Comparison of ENCODE assay signal across 32 cellular contexts in the genomic region with DNA sequence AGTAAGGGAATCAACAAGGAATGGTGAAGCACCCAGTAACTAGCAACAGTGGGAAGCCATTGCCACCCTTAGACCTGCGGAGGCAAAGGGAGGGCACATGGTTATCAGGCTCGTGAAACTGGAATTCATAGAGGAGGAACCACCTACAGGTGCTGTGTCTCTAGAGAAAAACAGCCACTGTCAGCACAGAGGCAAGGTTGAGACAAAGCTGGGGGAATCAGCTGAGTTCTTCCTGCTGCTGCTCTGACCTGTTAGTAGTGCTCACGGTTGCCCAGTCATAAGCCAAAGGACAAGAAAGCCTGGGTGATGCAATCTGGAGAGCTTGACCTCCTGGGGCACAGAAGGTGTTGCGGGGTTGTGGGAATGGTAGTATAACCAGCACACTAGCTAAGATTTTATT.
DNase-seq lines count a peak whose midpoint lies in the region; ATAC-seq and TF ChIP-seq lines count a peak whose summit lies in the region.
"Had no signal": no experiment of that assay in that cellular context is flagged by ENCODE, and none has a peak within 500 bp of the region (broad histone marks: within the 10 kb centered on the region; RNA-seq: fewer than 3 reads in every experiment).

No MANE protein-coding gene starts in this region.

- DNase-seq in GM23338 (ENCODE audit: low spot score) (peak; percentile 39), right lobe of liver (peak in 1 of 3 donors; percentile 35), NCI-H1417 (lab: John Stamatoyannopoulos, UW) (no peak), activated T-cell treated with anti-CD3 and anti-CD28 coated beads for 4 hours (no peak), NCI-H2196 treated with DMSO at 0.1 percent for 48 hours (lab: John Stamatoyannopoulos, UW; ENCODE audit: unreplicated experiment) (no peak)
- DNase-seq: activated CD4-positive, alpha-beta memory T cell treated with anti-CD3 and anti-CD28 coated beads for 36 hours; activated naive CD4-positive, alpha-beta T cell treated with Interleukin-2 at 50 U/mL for 16 hours; adrenal gland; AML-193; CD4-positive, CD25-positive, alpha-beta regulatory T cell; DMS79 treated with DMSO at 0.1 percent for 48 hours; esophagus squamous epithelium; gastrocnemius medialis; HFFc6; left colon; mammary epithelial cell; NCI-H1048; NCI-H187 treated with DMSO at 0.1 percent for 48 hours; NCI-H524 treated with DMSO at 0.1 percent for 48 hours; pancreas; PC-9; Right ventricle myocardium superior; stimulated activated naive CD4-positive, alpha-beta T cell treated with Interleukin-2 at 50 U/mL for 16 hours; T-helper 2 cell had no signal

- 50% methylated on average over 4 of the region's 4 CpGs for WGBS in right lobe of liver (ENCODE audit: insufficient coverage, low coverage, low lambda C conversion rate, missing lambda C conversion rate)

- H3K4me1 ChIP-seq in GM23338 (ENCODE audit: insufficient read depth) (peaks cover 6% of the 10 kb centered on the region; the same call in 1 of the 2 replicates), KMS-11 (ENCODE audit: low read depth, poor library complexity, severe bottlenecking) (peaks cover 66% of the 10 kb centered on the region), right lobe of liver (peaks cover 0 to 17% (median 3%) of the 10 kb centered on the region in 4 donors)
- H3K4me1 ChIP-seq: gastrocnemius medialis, neural progenitor cell had no signal

- TF ChIP-seq CTCF in GM23338 (conservative IDR thresholded peaks at IDR 0.05; ENCODE audit: low read depth in 2 of 2) = no peak
- no peak for TF ChIP-seq CTCF in KMS-11 (conservative IDR thresholded peaks at IDR 0.05; ENCODE audit: low read depth, low read length)
- no peak for TF ChIP-seq CTCF in right lobe of liver (IDR thresholded peaks at IDR 0.05)

- H3K9me3 ChIP-seq in right lobe of liver = no peaks in the 10 kb centered on the region
- H3K9me3 ChIP-seq: adrenal gland, esophagus squamous epithelium, gastrocnemius medialis, pancreas, right atrium auricular region had no signal

- H3K36me3 ChIP-seq in GM23338 (ENCODE audit: insufficient read depth) (no peaks in the 10 kb centered on the region), KMS-11 (ENCODE audit: insufficient read depth) (no peaks in the 10 kb centered on the region), right lobe of liver (no peaks in the 10 kb centered on the region)
- H3K36me3 ChIP-seq: esophagus squamous epithelium, gastrocnemius medialis, neural progenitor cell, pancreas, right atrium auricular region had no signal

- TF ChIP-seq POLR2A in right lobe of liver (IDR thresholded peaks at IDR 0.05) = no peak

- 0 out of 2 replicates have a peak overlapping the region, but pooled peaks have one; percentile 4 for H3K4me3 ChIP-seq in GM23338
- no peak overlapping the region for H3K4me3 ChIP-seq in KMS-11 (IDR thresholded peaks at IDR 0.05; ENCODE audit: insufficient read depth, low read depth, low read length)
- no peak overlapping the region for H3K4me3 ChIP-seq in right lobe of liver
- H3K4me3 ChIP-seq: adrenal gland, esophagus squamous epithelium, gastrocnemius medialis, neural progenitor cell, pancreas, PC-9, right atrium auricular region, smooth muscle cell had no signal

- H3F3A ChIP-seq in GM23338 (replicated peaks; ENCODE audit: low read depth) = no peaks in the 10 kb centered on the region

- H3K9ac ChIP-seq in KMS-11 = no peak overlapping the region
- H3K9ac ChIP-seq: neural progenitor cell had no signal

- no peaks in the 10 kb centered on the region for H3K9me2 ChIP-seq in GM23338 (ENCODE audit: insufficient read depth)

- peak overlapping the region; percentile 91 for H3K27ac Mint-ChIP-seq in GM23338
- H3K27ac Mint-ChIP-seq: activated CD4-positive, alpha-beta memory T cell treated with anti-CD3 and anti-CD28 coated beads for 36 hours; CD4-positive, CD25-positive, alpha-beta regulatory T cell; HFFc6; neural progenitor cell had no signal

- H3K4me2 ChIP-seq in GM23338 = peak overlapping the region; percentile 28
- peak overlapping the region; percentile 30 for H3K4me2 ChIP-seq in KMS-11
- H3K4me2 ChIP-seq: neural progenitor cell, PC-9, smooth muscle cell had no signal

- no peaks in the 10 kb centered on the region for H3K79me2 ChIP-seq in GM23338 (replicated peaks; ENCODE audit: insufficient read depth)
- peaks cover 42% of the 10 kb centered on the region; the same call in 1 of the 2 replicates for H3K79me2 ChIP-seq in KMS-11 (ENCODE audit: insufficient read depth, low read depth)

- intact Hi-C loops in right lobe of liver (cut with DNase I) = no loop called here

- H3K27ac ChIP-seq in GM23338 (ENCODE audit: low read depth) = peak overlapping the region; percentile 46; the same call in 1 of the 2 replicates
- peak overlapping the region; percentile 57 for H3K27ac ChIP-seq in KMS-11
- peak overlapping the region in 2 of 3 donors; percentile 25 to 50 for H3K27ac ChIP-seq in right lobe of liver
- H3K27ac ChIP-seq: adrenal gland, gastrocnemius medialis, neural progenitor cell, pancreas, PC-9, right atrium auricular region had no signal

- H3K27me3 ChIP-seq in GM23338 (ENCODE audit: insufficient read depth) (no peaks in the 10 kb centered on the region), KMS-11 (ENCODE audit: insufficient read depth, low read depth) (no peaks in the 10 kb centered on the region), right lobe of liver (no peaks in the 10 kb centered on the region)
- H3K27me3 ChIP-seq: adrenal gland, esophagus squamous epithelium, gastrocnemius medialis, neural progenitor cell, pancreas, right atrium auricular region had no signal

- no peak overlapping the region for H3K4me3 Mint-ChIP-seq in GM23338
- H3K4me3 Mint-ChIP-seq: activated CD4-positive, alpha-beta memory T cell treated with anti-CD3 and anti-CD28 coated beads for 36 hours; CD4-positive, CD25-positive, alpha-beta regulatory T cell; central memory CD8-positive, alpha-beta T cell; HFFc6; neural progenitor cell had no signal

- peaks cover 5% of the 10 kb centered on the region; the same call in 2 of the 3 replicates for H3K9me3 Mint-ChIP-seq in GM23338
- H3K9me3 Mint-ChIP-seq: activated CD4-positive, alpha-beta memory T cell treated with anti-CD3 and anti-CD28 coated beads for 36 hours; central memory CD8-positive, alpha-beta T cell; HFFc6; neural progenitor cell had no signal

- ATAC-seq in GM23338 (peak; percentile 82), esophagus mucosa (peak; percentile 68), right lobe of liver (peak; percentile 80 to 93 (median 80)), HG03097 (IDR thresholded peaks at IDR 0.05; ENCODE audit: low FRiP score, unreplicated experiment) (no peak)
- ATAC-seq: activated CD4-positive, CD25-positive, alpha-beta regulatory T cell treated with anti-CD3 and anti-CD28 coated beads, Interleukin-2, amount 50 U/mL, for 24 hours; gastrocnemius medialis; left colon; pancreas had no signal

- H2AFZ ChIP-seq in GM23338 (no peak overlapping the region; the same call in 1 of the 2 replicates), KMS-11 (ENCODE audit: low read depth) (no peak overlapping the region)
- H2AFZ ChIP-seq: neural progenitor cell, PC-9 had no signal

- peaks cover 3% of the 10 kb centered on the region; the same call in 1 of the 2 replicates for H4K20me1 ChIP-seq in GM23338 (replicated peaks; ENCODE audit: insufficient read depth)
- H4K20me1 ChIP-seq in KMS-11 (ENCODE audit: insufficient read depth) = no peaks in the 10 kb centered on the region

- H3K27me3 Mint-ChIP-seq in GM23338 (ENCODE audit: insufficient read depth, low read depth, poor library complexity) = peaks cover 4% of the 10 kb centered on the region

- peaks cover 4% of the 10 kb centered on the region; the same call in 1 of the 3 replicates for H3K36me3 Mint-ChIP-seq in GM23338 (ENCODE audit: low read depth)
- H3K36me3 Mint-ChIP-seq: activated CD4-positive, alpha-beta memory T cell treated with anti-CD3 and anti-CD28 coated beads for 36 hours; CD4-positive, CD25-positive, alpha-beta regulatory T cell; neural progenitor cell had no signal

- H3K4me1 Mint-ChIP-seq in GM23338 = peaks cover 11% of the 10 kb centered on the region
- H3K4me1 Mint-ChIP-seq: CD4-positive, CD25-positive, alpha-beta regulatory T cell; central memory CD8-positive, alpha-beta T cell; neural progenitor cell had no signal

TF ChIP-seq in GM23338, 12 proteins besides CTCF, POLR2A, EP300 and RAD21 (continues in another document):
- TF ChIP-seq NANOG (IDR thresholded peaks at IDR 0.05; ENCODE audit: borderline replicate concordance) (no peak), ZNF114 (CRISPR knock-in tag; IDR thresholded peaks at IDR 0.05) (no peak)
- TF ChIP-seq, protein P1, sequence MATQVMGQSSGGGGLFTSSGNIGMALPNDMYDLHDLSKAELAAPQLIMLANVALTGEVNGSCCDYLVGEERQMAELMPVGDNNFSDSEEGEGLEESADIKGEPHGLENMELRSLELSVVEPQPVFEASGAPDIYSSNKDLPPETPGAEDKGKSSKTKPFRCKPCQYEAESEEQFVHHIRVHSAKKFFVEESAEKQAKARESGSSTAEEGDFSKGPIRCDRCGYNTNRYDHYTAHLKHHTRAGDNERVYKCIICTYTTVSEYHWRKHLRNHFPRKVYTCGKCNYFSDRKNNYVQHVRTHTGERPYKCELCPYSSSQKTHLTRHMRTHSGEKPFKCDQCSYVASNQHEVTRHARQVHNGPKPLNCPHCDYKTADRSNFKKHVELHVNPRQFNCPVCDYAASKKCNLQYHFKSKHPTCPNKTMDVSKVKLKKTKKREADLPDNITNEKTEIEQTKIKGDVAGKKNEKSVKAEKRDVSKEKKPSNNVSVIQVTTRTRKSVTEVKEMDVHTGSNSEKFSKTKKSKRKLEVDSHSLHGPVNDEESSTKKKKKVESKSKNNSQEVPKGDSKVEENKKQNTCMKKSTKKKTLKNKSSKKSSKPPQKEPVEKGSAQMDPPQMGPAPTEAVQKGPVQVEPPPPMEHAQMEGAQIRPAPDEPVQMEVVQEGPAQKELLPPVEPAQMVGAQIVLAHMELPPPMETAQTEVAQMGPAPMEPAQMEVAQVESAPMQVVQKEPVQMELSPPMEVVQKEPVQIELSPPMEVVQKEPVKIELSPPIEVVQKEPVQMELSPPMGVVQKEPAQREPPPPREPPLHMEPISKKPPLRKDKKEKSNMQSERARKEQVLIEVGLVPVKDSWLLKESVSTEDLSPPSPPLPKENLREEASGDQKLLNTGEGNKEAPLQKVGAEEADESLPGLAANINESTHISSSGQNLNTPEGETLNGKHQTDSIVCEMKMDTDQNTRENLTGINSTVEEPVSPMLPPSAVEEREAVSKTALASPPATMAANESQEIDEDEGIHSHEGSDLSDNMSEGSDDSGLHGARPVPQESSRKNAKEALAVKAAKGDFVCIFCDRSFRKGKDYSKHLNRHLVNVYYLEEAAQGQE (IDR thresholded peaks at IDR 0.05; ENCODE audit: unreplicated experiment) = no peak
